ENCODE assay signal across 27 cellular contexts in the genomic region with DNA sequence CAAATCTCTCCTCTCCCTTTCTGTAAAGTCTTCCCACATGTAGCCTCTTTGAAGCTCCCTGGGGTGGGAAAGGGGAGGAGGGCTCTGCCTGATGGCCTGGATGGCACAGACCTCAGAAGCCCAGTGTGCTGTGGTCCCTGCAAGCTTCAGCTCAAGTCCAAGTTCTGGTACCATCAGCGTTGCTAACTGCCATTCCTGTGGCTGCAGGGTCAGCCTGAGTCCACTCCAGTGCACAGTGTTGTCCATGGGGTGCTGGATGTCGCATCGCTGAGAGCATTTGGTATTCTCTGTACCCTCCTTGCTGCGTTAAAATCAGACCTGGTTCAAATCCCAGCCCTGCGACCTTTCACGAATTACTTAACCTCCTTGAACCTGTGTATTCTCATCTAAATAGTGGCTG.
DNase-seq lines count a peak whose midpoint lies in the region; ATAC-seq lines count a peak whose summit lies in the region.
"Had no signal": no experiment of that assay in that cellular context is flagged by ENCODE, and none has a peak within 500 bp of the region (broad histone marks: within the 10 kb centered on the region; RNA-seq: fewer than 3 reads in every experiment).

No MANE protein-coding gene starts in this region.

- no peaks in the 10 kb centered on the region for H3K36me3 Mint-ChIP-seq in stimulated activated naive CD8-positive, alpha-beta T cell treated with anti-CD3 and anti-CD28 coated beads, Interleukin-15, Interleukin-2, amounts not matched to agents 100 ng/mL and 50 ng/mL, for 24 hours (ENCODE audit: low read depth)
- peaks cover 4% of the 10 kb centered on the region for H3K36me3 Mint-ChIP-seq in activated naive CD8-positive, alpha-beta T cell treated with anti-CD3 and anti-CD28 coated beads for 36 hours
- peaks cover 0 to 4% (median 3%) of the 10 kb centered on the region in 3 donors for H3K36me3 Mint-ChIP-seq in naive thymus-derived CD8-positive, alpha-beta T cell
- H3K36me3 Mint-ChIP-seq: type B pancreatic cell had no signal

- no peak overlapping the region for H3K9ac ChIP-seq in Karpas-422 (ENCODE audit: low read length)

- no peak for ATAC-seq in stimulated activated naive CD8-positive, alpha-beta T cell treated with anti-CD3 and anti-CD28 coated beads, Interleukin-15, amount 100 ng/mL, for 72 hours
- no peak for ATAC-seq in naive thymus-derived CD8-positive, alpha-beta T cell
- ATAC-seq: activated naive CD4-positive, alpha-beta T cell treated with anti-CD3 and anti-CD28 coated beads, Interleukin-2, amount 50 U/mL, for 72 hours; activated T-cell treated with anti-CD3 and anti-CD28 coated beads, Interleukin-2, amount 50 U/mL, for 4 hours; gastroesophageal sphincter; T-helper 17 cell had no signal

- H4K20me1 ChIP-seq in Karpas-422 (ENCODE audit: insufficient read depth, low read depth, low read length) = peaks cover 25% of the 10 kb centered on the region; the same call in 1 of the 2 replicates

- H3K9me2 ChIP-seq in Karpas-422 (replicated peaks; ENCODE audit: insufficient read depth, low read length) = no peaks in the 10 kb centered on the region

- H3K9me3 ChIP-seq in Karpas-422 (ENCODE audit: low read length) = no peaks in the 10 kb centered on the region
- H3K9me3 ChIP-seq: esophagus squamous epithelium, gastroesophageal sphincter, ovary had no signal

- H3K4me3 ChIP-seq in Karpas-422 (ENCODE audit: low read length) = no peak overlapping the region
- H3K4me3 ChIP-seq: esophagus squamous epithelium, gastroesophageal sphincter, ovary had no signal

- POLR2A ChIA-PET in naive thymus-derived CD8-positive, alpha-beta T cell (lab: Charles Lee) = interaction anchor here (0.6 kb wide), 1 partner anchor 44 kb away, joined by 6 read pairs; no protein-coding TSS in a partner anchor

- H3K79me2 ChIP-seq in Karpas-422 (ENCODE audit: low read length) = no peaks in the 10 kb centered on the region

- no peak overlapping the region for H3K4me2 ChIP-seq in Karpas-422 (ENCODE audit: low read depth, low read length, poor library complexity, severe bottlenecking)

- peak overlapping the region; percentile 61 for H3K27ac Mint-ChIP-seq in stimulated activated naive CD8-positive, alpha-beta T cell treated with anti-CD3 and anti-CD28 coated beads, Interleukin-15, Interleukin-2, amounts not matched to agents 100 ng/mL and 50 ng/mL, for 24 hours
- peak overlapping the region in 1 of 2 donors; percentile 71 for H3K27ac Mint-ChIP-seq in stimulated activated naive CD8-positive, alpha-beta T cell treated with anti-CD3 and anti-CD28 coated beads, Interleukin-15, amount 100 ng/mL, for 72 hours
- H3K27ac Mint-ChIP-seq in activated naive CD8-positive, alpha-beta T cell treated with anti-CD3 and anti-CD28 coated beads for 36 hours = peak overlapping the region; percentile 21
- H3K27ac Mint-ChIP-seq in naive thymus-derived CD8-positive, alpha-beta T cell = peak overlapping the region; percentile 94 to 99 (median 96)
- H3K27ac Mint-ChIP-seq: type B pancreatic cell had no signal

- peaks cover 45% of the 10 kb centered on the region for H3K4me1 ChIP-seq in Karpas-422 (ENCODE audit: low read length)

- no peaks in the 10 kb centered on the region for H3K9me3 Mint-ChIP-seq in stimulated activated naive CD8-positive, alpha-beta T cell treated with anti-CD3 and anti-CD28 coated beads, Interleukin-15, Interleukin-2, amounts not matched to agents 100 ng/mL and 50 ng/mL, for 24 hours
- H3K9me3 Mint-ChIP-seq in stimulated activated naive CD8-positive, alpha-beta T cell treated with anti-CD3 and anti-CD28 coated beads, Interleukin-15, amount 100 ng/mL, for 72 hours = no peaks in the 10 kb centered on the region
- H3K9me3 Mint-ChIP-seq in activated naive CD8-positive, alpha-beta T cell treated with anti-CD3 and anti-CD28 coated beads for 36 hours = no peaks in the 10 kb centered on the region
- no peaks in the 10 kb centered on the region for H3K9me3 Mint-ChIP-seq in naive thymus-derived CD8-positive, alpha-beta T cell
- H3K9me3 Mint-ChIP-seq: activated naive CD4-positive, alpha-beta T cell treated with anti-CD3 and anti-CD28 coated beads, Interleukin-2, amount 50 U/mL, for 72 hours; activated T-cell treated with anti-CD3 and anti-CD28 coated beads, Interleukin-2, amount 50 U/mL, for 4 hours; CD14-positive monocyte; type B pancreatic cell had no signal

- H3K27ac ChIP-seq in Karpas-422 (ENCODE audit: low read length) = no peak overlapping the region
- H3K27ac ChIP-seq: gastroesophageal sphincter, ovary, VCaP had no signal

- no peaks in the 10 kb centered on the region for H3K27me3 Mint-ChIP-seq in stimulated activated naive CD8-positive, alpha-beta T cell treated with anti-CD3 and anti-CD28 coated beads, Interleukin-15, Interleukin-2, amounts not matched to agents 100 ng/mL and 50 ng/mL, for 24 hours
- no peaks in the 10 kb centered on the region for H3K27me3 Mint-ChIP-seq in stimulated activated naive CD8-positive, alpha-beta T cell treated with anti-CD3 and anti-CD28 coated beads, Interleukin-15, amount 100 ng/mL, for 72 hours
- no peaks in the 10 kb centered on the region for H3K27me3 Mint-ChIP-seq in activated naive CD8-positive, alpha-beta T cell treated with anti-CD3 and anti-CD28 coated beads for 36 hours
- H3K27me3 Mint-ChIP-seq in naive thymus-derived CD8-positive, alpha-beta T cell = no peaks in the 10 kb centered on the region
- H3K27me3 Mint-ChIP-seq: T-helper 17 cell, type B pancreatic cell had no signal

- H3K27me3 ChIP-seq in Karpas-422 (ENCODE audit: low read length) = no peaks in the 10 kb centered on the region
- H3K27me3 ChIP-seq: esophagus squamous epithelium, ovary had no signal

- no peak overlapping the region for H3K4me3 Mint-ChIP-seq in stimulated activated naive CD8-positive, alpha-beta T cell treated with anti-CD3 and anti-CD28 coated beads, Interleukin-15, Interleukin-2, amounts not matched to agents 100 ng/mL and 50 ng/mL, for 24 hours
- H3K4me3 Mint-ChIP-seq in stimulated activated naive CD8-positive, alpha-beta T cell treated with anti-CD3 and anti-CD28 coated beads, Interleukin-15, amount 100 ng/mL, for 72 hours = no peak overlapping the region
- H3K4me3 Mint-ChIP-seq in activated naive CD8-positive, alpha-beta T cell treated with anti-CD3 and anti-CD28 coated beads for 36 hours = no peak overlapping the region
- H3K4me3 Mint-ChIP-seq in naive thymus-derived CD8-positive, alpha-beta T cell = peak overlapping the region in 4 of 10 donors; percentile 2 to 69 (median 52)
- H3K4me3 Mint-ChIP-seq: activated T-cell treated with anti-CD3 and anti-CD28 coated beads, Interleukin-2, amount 50 U/mL, for 4 hours; T-helper 17 cell; type B pancreatic cell had no signal

- no peaks in the 10 kb centered on the region for H3K36me3 ChIP-seq in Karpas-422 (ENCODE audit: insufficient read depth, low read length)
- H3K36me3 ChIP-seq: esophagus squamous epithelium, gastroesophageal sphincter, ovary had no signal

- peaks cover 99% of the 10 kb centered on the region for H3K4me1 Mint-ChIP-seq in stimulated activated naive CD8-positive, alpha-beta T cell treated with anti-CD3 and anti-CD28 coated beads, Interleukin-15, Interleukin-2, amounts not matched to agents 100 ng/mL and 50 ng/mL, for 24 hours (ENCODE audit: low read depth)
- H3K4me1 Mint-ChIP-seq in stimulated activated naive CD8-positive, alpha-beta T cell treated with anti-CD3 and anti-CD28 coated beads, Interleukin-15, amount 100 ng/mL, for 72 hours = peaks cover 95% of the 10 kb centered on the region
- H3K4me1 Mint-ChIP-seq in activated naive CD8-positive, alpha-beta T cell treated with anti-CD3 and anti-CD28 coated beads for 36 hours = peaks cover 70% of the 10 kb centered on the region
- peaks cover 39 to 97% (median 91%) of the 10 kb centered on the region in 4 donors for H3K4me1 Mint-ChIP-seq in naive thymus-derived CD8-positive, alpha-beta T cell

- DNase-seq in stimulated activated naive CD8-positive, alpha-beta T cell treated with anti-CD3 and anti-CD28 coated beads, Interleukin-15, amount 100 ng/mL, for 72 hours = no peak
- DNase-seq in activated naive CD8-positive, alpha-beta T cell treated with anti-CD3 and anti-CD28 coated beads for 36 hours = no peak
- no peak for DNase-seq in naive thymus-derived CD8-positive, alpha-beta T cell
- DNase-seq in T-helper 1 cell (no peak), middle frontal gyrus (ENCODE audit: extremely low spot score, low spot score) (no peak), Karpas-422 (no peak), D341Med (ENCODE audit: low spot score) (no peak)
- DNase-seq: activated CD4-positive, alpha-beta T cell treated with anti-CD3 and anti-CD28 coated beads, Interleukin-2, amount 50 U/mL, for 48 hours; activated T-cell treated with anti-CD3 and anti-CD28 coated beads, Interleukin-2, amount 50 U/mL, for 4 hours; DMS53; effector CD8-positive, alpha-beta T cell; esophagus squamous epithelium; GDM1; H7; hypothalamus; MV-4-11; NCI-H524; NK-92 treated with Interleukin-12 subunit alpha and Interleukin-12 subunit beta, amount 100 ng/mL, for 24 hours; ovary; stimulated activated CD4-positive, alpha-beta T cell treated with anti-CD3 and anti-CD28 coated beads, Interleukin-4, amount 100 ng/mL, for 24 hours; T-helper 17 cell had no signal

- no peak overlapping the region for H2AFZ ChIP-seq in Karpas-422 (ENCODE audit: low read length)
